Comparison of ENCODE assay signal across 8 cellular contexts in the genomic region with DNA sequence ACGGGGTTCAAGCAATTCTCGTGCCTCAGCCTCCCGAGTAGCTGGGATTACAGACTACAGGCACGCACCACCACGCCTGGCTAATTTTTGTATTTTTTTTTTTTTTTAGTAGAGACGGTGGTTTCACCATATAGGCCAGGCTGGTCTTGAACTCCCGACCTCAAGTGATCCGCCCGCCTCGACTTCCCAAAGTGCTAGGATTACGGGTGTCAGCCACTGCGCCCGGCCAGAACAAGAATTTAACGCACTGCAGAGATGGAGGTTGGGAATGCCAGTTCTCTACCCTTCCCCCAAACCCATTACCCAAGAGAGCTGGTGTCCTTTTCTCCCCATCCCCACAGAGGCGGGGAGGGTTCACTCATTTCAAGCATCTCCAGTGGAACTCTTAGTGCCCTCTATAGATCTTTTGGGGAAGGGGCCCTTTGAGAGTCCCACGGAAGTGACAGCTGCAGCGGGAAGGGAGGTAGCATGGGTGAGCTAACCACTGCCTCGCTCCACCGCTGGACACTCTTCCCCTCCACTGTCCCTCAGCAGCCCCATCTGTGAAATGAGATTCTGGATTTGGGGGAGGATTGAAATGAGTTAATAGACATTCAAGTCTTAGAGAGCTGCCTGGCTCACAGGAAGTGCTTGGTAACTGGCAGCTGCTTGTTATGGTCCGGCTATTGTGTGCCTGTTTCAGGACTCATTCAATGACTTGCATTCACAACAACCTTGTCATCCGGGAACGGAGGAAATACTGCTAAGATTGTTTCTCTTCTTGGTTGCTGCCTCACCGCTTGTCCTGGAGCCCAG. TPM values are rescaled to one million over a fixed set of nuclear protein-coding genes. Genes with fewer than 3 reads are reported as not detected.
DNase-seq lines count a peak whose midpoint lies in the region; ATAC-seq, FAIRE-seq and TF ChIP-seq lines count a peak whose summit lies in the region.

No MANE protein-coding gene starts in this region.

- peaks cover 55% of the 10 kb centered on the region for H3K4me1 Mint-ChIP-seq in CD14-positive monocyte
- H3K4me1 Mint-ChIP-seq in activated naive CD8-positive, alpha-beta T cell treated with anti-CD3 and anti-CD28 coated beads, Interleukin-2, amount 50 U/mL, for 24 hours: peaks cover 41% of the 10 kb centered on the region

- H3K27me3 ChIP-seq in muscle layer of duodenum (ENCODE audit: low read depth, low read length) (no peaks in the 10 kb centered on the region), right lobe of liver (no peaks in the 10 kb centered on the region)

- FAIRE-seq in GM19239 (lab: Jason Lieb, UNC): peak; percentile 97

- peak overlapping the region; percentile 79 to 93 (median 88) for H3K27ac Mint-ChIP-seq in CD14-positive monocyte
- peak overlapping the region; percentile 90 for H3K27ac Mint-ChIP-seq in activated naive CD8-positive, alpha-beta T cell treated with anti-CD3 and anti-CD28 coated beads, Interleukin-2, amount 50 U/mL, for 24 hours

- peaks cover 5 to 14% of the 10 kb centered on the region in 2 donors for H3K4me1 ChIP-seq in muscle layer of duodenum (ENCODE audit: control insufficient read depth in 1 of 2, insufficient read depth in 2 of 2, low read length in 2 of 2)
- peaks cover 0 to 18% (median 2%) of the 10 kb centered on the region in 4 donors for H3K4me1 ChIP-seq in right lobe of liver

- H3K4me3 ChIP-seq in muscle layer of duodenum (ENCODE audit: low read depth in 1 of 2, low read length in 2 of 2): no peak overlapping the region
- H3K4me3 ChIP-seq in right lobe of liver: no peak overlapping the region

- peaks cover 0 to 3% (median 0%) of the 10 kb centered on the region in 7 donors for H3K9me3 Mint-ChIP-seq in CD14-positive monocyte
- peaks cover 4% of the 10 kb centered on the region for H3K9me3 Mint-ChIP-seq in activated naive CD8-positive, alpha-beta T cell treated with anti-CD3 and anti-CD28 coated beads, Interleukin-2, amount 50 U/mL, for 24 hours

- TF ChIP-seq CTCF in CD14-positive monocyte (IDR thresholded peaks at IDR 0.05): no peak
- no peak for TF ChIP-seq CTCF in right lobe of liver (IDR thresholded peaks at IDR 0.05)

- H3K9me3 ChIP-seq in muscle layer of duodenum (ENCODE audit: control insufficient read depth in 1 of 2, low read length in 2 of 2) (no peaks in the 10 kb centered on the region), right lobe of liver (no peaks in the 10 kb centered on the region)

- no peak for ATAC-seq in activated naive CD8-positive, alpha-beta T cell treated with anti-CD3 and anti-CD28 coated beads, Interleukin-2, amount 50 U/mL, for 24 hours
- no peak for ATAC-seq in GM18909 (IDR thresholded peaks at IDR 0.05; ENCODE audit: poor library complexity, unreplicated experiment)
- no peak for ATAC-seq in right lobe of liver

- in situ Hi-C loops in G401 (cut with HindIII; ENCODE audit: low sequenced_read_pairs): no loop called here

- H3K27ac ChIP-seq in muscle layer of duodenum (ENCODE audit: low read length): peak overlapping the region; percentile 89
- H3K27ac ChIP-seq in right lobe of liver: no peak overlapping the region

- DNase-seq in CD14-positive monocyte (ENCODE audit: low spot score): no peak
- DNase-seq in GM19239 (ENCODE audit: insufficient read length, low spot score): no peak
- DNase-seq in activated naive CD8-positive, alpha-beta T cell treated with anti-CD3 and anti-CD28 coated beads, Interleukin-2, amount 50 U/mL, for 24 hours: no peak
- no peak for DNase-seq in 8988T
- no peak for DNase-seq in G401 (ENCODE audit: low spot score)
- DNase-seq in right lobe of liver: no peak

- intact Hi-C loops in CD14-positive monocyte (cut with micrococcal nuclease): loop anchor here in 1 of 2 donors (10.0 kb wide), 2 partner anchors 473 to 487 kb away; a partner anchor contains a TSS
- intact Hi-C loops in right lobe of liver (cut with DNase I): no loop called here

- no peaks in the 10 kb centered on the region for H3K36me3 ChIP-seq in muscle layer of duodenum (ENCODE audit: control insufficient read depth in 1 of 2, insufficient read depth in 2 of 2, low read length in 2 of 2)
- no peaks in the 10 kb centered on the region for H3K36me3 ChIP-seq in right lobe of liver

- TF ChIP-seq POLR2A in right lobe of liver (IDR thresholded peaks at IDR 0.05): no peak

- H3K27me3 Mint-ChIP-seq in CD14-positive monocyte (ENCODE audit: low read depth in 3 of 3): peaks cover under 1 to 7% (median 1%) of the 10 kb centered on the region in 3 donors
- no peaks in the 10 kb centered on the region for H3K27me3 Mint-ChIP-seq in activated naive CD8-positive, alpha-beta T cell treated with anti-CD3 and anti-CD28 coated beads, Interleukin-2, amount 50 U/mL, for 24 hours

- 84% methylated on average over 22 of the region's 23 CpGs for WGBS in right lobe of liver (ENCODE audit: insufficient coverage, low coverage, low lambda C conversion rate, missing lambda C conversion rate)

- peaks cover 1 to 2% of the 10 kb centered on the region in 2 donors for H3K36me3 Mint-ChIP-seq in CD14-positive monocyte
- peaks cover 7% of the 10 kb centered on the region for H3K36me3 Mint-ChIP-seq in activated naive CD8-positive, alpha-beta T cell treated with anti-CD3 and anti-CD28 coated beads, Interleukin-2, amount 50 U/mL, for 24 hours (ENCODE audit: low read depth)

- peak overlapping the region; percentile 39 to 65 for H3K4me3 Mint-ChIP-seq in CD14-positive monocyte
- H3K4me3 Mint-ChIP-seq in activated naive CD8-positive, alpha-beta T cell treated with anti-CD3 and anti-CD28 coated beads, Interleukin-2, amount 50 U/mL, for 24 hours: no peak overlapping the region

RNA-seq across cellular contexts. Expression of a gene that starts 3.5 kb away (rescaled TPM):
- polyA plus RNA-seq in CD14-positive monocyte: 1 to 10 TPM; 1.4 to 2.2 TPM
- 4.8 and 8.7 TPM in 2 replicates for total RNA-seq in G401 (2014; rRNA removed; shearing (Covaris generic))
- 10 to 100 TPM in 4 of 6 experiments, 1 to 10 TPM in 2; 7.3 to 17.9 (median 14.5) TPM for total RNA-seq in right lobe of liver

RNA-seq across cellular contexts. Expression of a gene that starts 21.3 kb away (rescaled TPM):
- not detected for polyA plus RNA-seq in CD14-positive monocyte
- 4.4 and 5.5 TPM in 2 replicates for total RNA-seq in G401 (2014; rRNA removed; shearing (Covaris generic))
- 10 to 100 TPM in 2 of 6 experiments, 1 to 10 TPM in 2, under 1 TPM in 2; 0.39 to 14.5 (median 6.0) TPM for total RNA-seq in right lobe of liver

RNA-seq across cellular contexts. Expression of a gene that starts 46.5 kb away (rescaled TPM):
- polyA plus RNA-seq in CD14-positive monocyte: under 1 TPM in 1 of 2 donors, not detected in 1; 0.04 TPM
- total RNA-seq in G401 (2014; rRNA removed; shearing (Covaris generic)): 0.47 and 1.4 TPM in 2 replicates
- 1 to 10 TPM in 4 of 6 experiments, under 1 TPM in 2; 0.43 to 2.2 (median 1.5) TPM for total RNA-seq in right lobe of liver
